ENCODE assay signal across 24 cellular contexts in the genomic region with DNA sequence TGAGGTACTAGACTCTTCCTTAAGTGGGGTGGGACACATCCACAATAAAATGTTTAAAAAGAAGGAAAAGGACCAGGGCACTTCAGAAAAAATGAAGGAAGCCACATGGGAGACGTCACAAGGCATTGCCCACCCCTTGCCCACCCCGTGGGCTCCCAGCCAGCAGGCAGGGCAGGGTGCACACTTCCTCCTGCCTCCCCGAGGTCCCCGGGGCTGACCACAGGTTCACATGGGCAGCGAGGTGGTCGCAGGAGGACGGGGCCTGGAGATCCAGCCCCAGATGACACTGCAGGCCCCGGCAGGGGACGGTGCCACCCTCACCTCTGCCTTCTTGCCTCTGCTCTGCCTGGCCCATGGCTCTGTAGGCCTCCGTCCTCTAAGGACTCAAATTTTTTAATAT.
"Had no signal": no experiment of that assay in that cellular context is flagged by ENCODE, and none has a peak within 500 bp of the region (broad histone marks: within the 10 kb centered on the region; RNA-seq: fewer than 3 reads in every experiment).

No MANE protein-coding gene starts in this region.

- H3K4me3 Mint-ChIP-seq: neural crest cell; stimulated activated naive B cell treated with anti-CD40 and anti-IgM and Interleukin-4, amounts not matched to agents 10 μg/mL and 1 μg/mL and 100 μg/mL, for 72 hours; stimulated activated naive CD8-positive, alpha-beta T cell treated with anti-CD3 and anti-CD28 coated beads, Interleukin-15, Interleukin-2, amounts not matched to agents 100 ng/mL and 50 ng/mL, for 24 hours had no signal

- H3K27me3 ChIP-seq: dorsolateral prefrontal cortex, gastrocnemius medialis, sigmoid colon, tibial nerve, upper lobe of right lung, uterus had no signal

- H3K36me3 Mint-ChIP-seq: memory B cell; naive B cell; natural killer cell treated with Interleukin-12 subunit alpha and Interleukin-12 subunit beta and Interleukin-15 and Interleukin-18, amount 100 ng/mL, for 72 hours; stimulated activated naive B cell treated with anti-CD40 and anti-IgM and Interleukin-4, amounts not matched to agents 10 μg/mL and 1 μg/mL and 100 μg/mL, for 72 hours had no signal

- H3K4me3 ChIP-seq: dorsolateral prefrontal cortex, gastrocnemius medialis, lung, prostate gland, sigmoid colon, thoracic aorta, tibial nerve, upper lobe of right lung, uterus had no signal

- H3K27me3 Mint-ChIP-seq: memory B cell; naive B cell; natural killer cell treated with Interleukin-12 subunit alpha and Interleukin-12 subunit beta and Interleukin-15 and Interleukin-18, amount 100 ng/mL, for 72 hours; stimulated activated naive B cell treated with anti-CD40 and anti-IgM and Interleukin-4, amounts not matched to agents 10 μg/mL and 1 μg/mL and 100 μg/mL, for 72 hours; stimulated activated naive CD8-positive, alpha-beta T cell treated with anti-CD3 and anti-CD28 coated beads, Interleukin-15, Interleukin-2, amounts not matched to agents 100 ng/mL and 50 ng/mL, for 24 hours had no signal

- H3K27ac ChIP-seq: dorsolateral prefrontal cortex, gastrocnemius medialis, prostate gland, sigmoid colon, thoracic aorta, tibial nerve, upper lobe of right lung had no signal

- ATAC-seq: esophagus mucosa; gastrocnemius medialis; left lobe of liver; natural killer cell treated with Interleukin-12 subunit alpha and Interleukin-12 subunit beta and Interleukin-15 and Interleukin-18, amount 100 ng/mL, for 72 hours; right cardiac atrium; stimulated activated naive B cell treated with anti-CD40 and anti-IgM and Interleukin-4, amounts not matched to agents 10 μg/mL and 1 μg/mL and 100 μg/mL, for 72 hours; upper lobe of right lung had no signal

- H3K36me3 ChIP-seq: gastrocnemius medialis, prostate gland, sigmoid colon, thoracic aorta, tibial nerve, upper lobe of right lung, uterus had no signal

- FAIRE-seq: keratinocyte had no signal

- H3K9me3 ChIP-seq: gastrocnemius medialis, prostate gland, sigmoid colon, thoracic aorta, tibial nerve, upper lobe of right lung, uterus had no signal

- DNase-seq: cortex of kidney; dorsolateral prefrontal cortex; effector CD4-positive, alpha-beta T cell; foreskin fibroblast; gastrocnemius medialis; head of caudate nucleus; naive B cell; sigmoid colon; stimulated activated CD4-positive, alpha-beta T cell treated with anti-CD3 and anti-CD28 coated beads, Interleukin-2, amount 100 ng/mL, for 48 hours; stimulated activated naive B cell treated with anti-CD40 and anti-IgM and Interleukin-4, amounts not matched to agents 10 μg/mL and 1 μg/mL and 100 μg/mL, for 72 hours; upper lobe of right lung; uterus had no signal
